ENCODE assay signal across 10 cellular contexts in genomic region chr4:184450045-184450444, GRCh38. TPM values are rescaled to one million over a fixed set of nuclear protein-coding genes. Genes with fewer than 3 reads are reported as not detected.
DNase-seq lines count a peak whose midpoint lies in the region; ATAC-seq and TF ChIP-seq lines count a peak whose summit lies in the region.
"Had no signal": no experiment of that assay in that cellular context is flagged by ENCODE, and none has a peak within 500 bp of the region (broad histone marks: within the 10 kb centered on the region; RNA-seq: fewer than 3 reads in every experiment).

No MANE protein-coding gene starts in this region.

- H2AFZ ChIP-seq in MM.1S (ENCODE audit: low read length): no peak overlapping the region

- ATAC-seq in naive B cell (ENCODE audit: low read depth in 2 of 2) (no peak), GM19395 (IDR thresholded peaks at IDR 0.05; ENCODE audit: unreplicated experiment) (no peak), GM21528 (IDR thresholded peaks at IDR 0.05; ENCODE audit: low FRiP score, unreplicated experiment) (no peak)

- peaks cover 98% of the 10 kb centered on the region for H3K79me2 ChIP-seq in MM.1S (ENCODE audit: low read length)

- no peak for TF ChIP-seq CTCF in MM.1S (IDR thresholded peaks at IDR 0.05; ENCODE audit: low read length)
- no peak for TF ChIP-seq CTCF in colonic mucosa (IDR thresholded peaks at IDR 0.05)

- no peaks in the 10 kb centered on the region for H3K27me3 Mint-ChIP-seq in naive B cell

- peaks cover 8 to 14% of the 10 kb centered on the region in 2 donors for H3K36me3 Mint-ChIP-seq in naive B cell

- H3K4me3 ChIP-seq in MM.1S (ENCODE audit: low read length) (no peak overlapping the region), colonic mucosa (no peak overlapping the region)

- no peaks in the 10 kb centered on the region for H3K27me3 ChIP-seq in MM.1S (replicated peaks; ENCODE audit: insufficient read depth, low read length)
- H3K27me3 ChIP-seq in colonic mucosa: no peaks in the 10 kb centered on the region

- peak overlapping the region; percentile 79 for H3K4me2 ChIP-seq in MM.1S (ENCODE audit: low read depth, low read length)

- H3K9ac ChIP-seq in MM.1S (ENCODE audit: low read length): no peak overlapping the region
- no peak overlapping the region for H3K9ac ChIP-seq in colonic mucosa (ENCODE audit: low read depth in 2 of 2, low read length in 2 of 2)

- peaks cover 50% of the 10 kb centered on the region for H3F3A ChIP-seq in MM.1S (ENCODE audit: insufficient read depth, low read length)

- peak overlapping the region in 4 of 6 donors; percentile 1 to 88 (median 70) for H3K27ac Mint-ChIP-seq in naive B cell

- H4K20me1 ChIP-seq in MM.1S (ENCODE audit: insufficient read depth, low read length): no peaks in the 10 kb centered on the region

- H3K27ac ChIP-seq in MM.1S (ENCODE audit: low read length): peak overlapping the region; percentile 86; the same call in 1 of the 2 replicates
- H3K27ac ChIP-seq in colonic mucosa: peak overlapping the region; percentile 56
- H3K27ac ChIP-seq: VCaP had no signal

- H3K4me3 Mint-ChIP-seq in naive B cell: peak overlapping the region in 4 of 8 donors; percentile 2 to 75 (median 44)

- no peaks in the 10 kb centered on the region for H3K9me2 ChIP-seq in MM.1S (replicated peaks; ENCODE audit: insufficient read depth, low read length)

- H3K36me3 ChIP-seq in MM.1S (replicated peaks; ENCODE audit: insufficient read depth, low read length) (peaks cover 14% of the 10 kb centered on the region; the same call in 1 of the 2 replicates), colonic mucosa (no peaks in the 10 kb centered on the region)

- peaks cover 83% of the 10 kb centered on the region for H3K4me1 ChIP-seq in MM.1S (ENCODE audit: low read length)
- no peaks in the 10 kb centered on the region for H3K4me1 ChIP-seq in colonic mucosa

- peaks cover 73 to 93% (median 86%) of the 10 kb centered on the region in 3 donors for H3K4me1 Mint-ChIP-seq in naive B cell

- DNase-seq in AG08396 (ENCODE audit: low spot score): peak; percentile 72
- DNase-seq in MM.1S: no peak
- no peak for DNase-seq in colonic mucosa
- DNase-seq in naive B cell: no peak
- DNase-seq in cerebellar nuclear complex (lab: John Stamatoyannopoulos, UW): no peak
- no peak for DNase-seq in SHP77 treated with DMSO at 0.1 percent for 48 hours (lab: John Stamatoyannopoulos, UW)
- DNase-seq: NCI-H1436 treated with DMSO at 0.1 percent for 48 hours had no signal

- intact Hi-C loops in colonic mucosa (cut with DNase I): loop anchor here (10.0 kb wide), 1 partner anchor 55 kb away; no protein-coding TSS in a partner anchor

- no peaks in the 10 kb centered on the region for H3K9me3 Mint-ChIP-seq in naive B cell

- H3K9me3 ChIP-seq in MM.1S (replicated peaks; ENCODE audit: insufficient read depth, low read length) (no peaks in the 10 kb centered on the region), colonic mucosa (no peaks in the 10 kb centered on the region)

RNA-seq across cellular contexts. Expression of gene IRF2, which starts 24.3 kb away (rescaled TPM):
- total RNA-seq in colonic mucosa: 10 to 100 TPM; 36.2 to 61.9 TPM
- polyA plus RNA-seq in naive B cell (ENCODE audit: low read depth in 6 of 6): 100 to 1,000 TPM; 119 to 174 (median 151) TPM
